Comparison of ENCODE assay signal across 13 cellular contexts in genomic region chr7:131161103-131161502, GRCh38.
"Had no signal": no experiment of that assay in that cellular context is flagged by ENCODE, and none has a peak within 500 bp of the region (broad histone marks: within the 10 kb centered on the region; RNA-seq: fewer than 3 reads in every experiment).

No MANE protein-coding gene starts in this region.

- H3K27me3 ChIP-seq: right atrium auricular region, tibial nerve had no signal

- H3K27ac ChIP-seq: right atrium auricular region, tibial nerve, VCaP had no signal

- H3K9me3 ChIP-seq: right atrium auricular region, tibial nerve had no signal

- H3K4me3 ChIP-seq: lung, right atrium auricular region, tibial nerve had no signal

- ATAC-seq: left colon; naive thymus-derived CD4-positive, alpha-beta T cell; stimulated activated effector memory CD8-positive, alpha-beta T cell treated with anti-CD3 and anti-CD28 coated beads, Interleukin-12 subunit alpha, Interleukin-12 subunit beta, amount 100 ng/mL, for 72 hours had no signal

- DNase-seq: activated CD4-positive, alpha-beta memory T cell treated with anti-CD3 and anti-CD28 coated beads, Interleukin-2, amount 10 ng/mL, durations not matched to agents 7 days and 5 days; activated gamma-delta T cell; activated naive CD8-positive, alpha-beta T cell treated with anti-CD3 and anti-CD28 coated beads, Interleukin-2, amount 10 ng/mL, durations not matched to agents 7 days and 5 days; activated T-cell treated with anti-CD3 and anti-CD28 coated beads, Interleukin-2, amount 50 U/mL, for 48 hours; left colon; naive thymus-derived CD4-positive, alpha-beta T cell; posterior cingulate gyrus; T1000 had no signal

- H3K36me3 ChIP-seq: right atrium auricular region, tibial nerve had no signal
